In the genomic region with DNA sequence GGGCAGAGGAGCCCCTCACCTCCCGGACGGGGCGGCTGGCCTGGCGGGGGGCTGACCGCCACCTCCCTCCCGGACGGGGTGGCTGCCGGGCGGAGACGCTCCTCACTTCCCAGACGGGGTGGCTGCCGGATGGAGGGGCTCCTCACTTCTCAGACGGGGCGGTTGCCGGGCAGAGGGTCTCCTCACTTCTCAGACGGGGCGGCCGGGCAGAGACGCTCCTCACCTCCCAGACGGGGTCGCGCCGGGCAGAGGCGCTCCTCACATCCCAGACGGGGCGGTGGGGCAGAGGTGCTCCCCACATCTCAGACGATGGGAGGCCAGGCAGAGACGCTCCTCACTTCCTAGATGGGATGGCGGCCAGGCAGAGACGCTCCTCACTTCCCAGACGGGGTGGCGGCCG, we compare ENCODE assay signal across 5 cellular contexts. TPM values are rescaled to one million over a fixed set of nuclear protein-coding genes. Genes with fewer than 3 reads are reported as not detected.
"Had no signal": no experiment of that assay in that cellular context is flagged by ENCODE, and none has a peak within 500 bp of the region (broad histone marks: within the 10 kb centered on the region; RNA-seq: fewer than 3 reads in every experiment).

No MANE protein-coding gene starts in this region.

RNA-seq across cellular contexts. Expression of a gene that starts 24.2 kb away (rescaled TPM):
- total RNA-seq: HepG2, HT-29, IMR-90, K562 had no signal
- polyA plus RNA-seq: HepG2, IgD-negative memory B cell, IMR-90, K562 had no signal
